Comparison of ENCODE assay signal across 9 cellular contexts in genomic region chr7:129187681-129188371, GRCh38. TPM values are rescaled to one million over a fixed set of nuclear protein-coding genes. Genes with fewer than 3 reads are reported as not detected.
DNase-seq lines count a peak whose midpoint lies in the region; ATAC-seq, FAIRE-seq and TF ChIP-seq lines count a peak whose summit lies in the region.
"Had no signal": no experiment of that assay in that cellular context is flagged by ENCODE, and none has a peak within 500 bp of the region (broad histone marks: within the 10 kb centered on the region; RNA-seq: fewer than 3 reads in every experiment).

No MANE protein-coding gene starts in this region.

- H3K36me3 ChIP-seq in BLaER1 treated with 17β-estradiol and CSF1 and Interleukin-3, amounts not matched to agents 10 nM and 100 nM = peaks cover 0 to 11% (median 0%) of the 10 kb centered on the region in 11 experiments; a peak in 3 of 22 replicates
- peaks cover 2% of the 10 kb centered on the region for H3K36me3 ChIP-seq in ectodermal cell (ENCODE audit: control insufficient read depth, insufficient read depth, low read length)

- peaks cover 17% of the 10 kb centered on the region for H3K27me3 Mint-ChIP-seq in IgD-negative memory B cell
- H3K27me3 Mint-ChIP-seq in nephron progenitor cell (ENCODE audit: low read depth, poor library complexity) = peaks cover 20% of the 10 kb centered on the region

- peak overlapping the region; percentile 74 to 89 (median 83) for H3K4me3 ChIP-seq in BLaER1 treated with 17β-estradiol and CSF1 and Interleukin-3, amounts not matched to agents 10 nM and 100 nM
- peak overlapping the region; percentile 91 for H3K4me3 ChIP-seq in ectodermal cell (ENCODE audit: insufficient read depth, low read depth, low read length)

- H3K4me1 Mint-ChIP-seq in IgD-negative memory B cell (peaks cover 0 to 18% (median 7%) of the 10 kb centered on the region in 3 donors), nephron progenitor cell (peaks cover 48% of the 10 kb centered on the region)

- DNase-seq in nephron progenitor cell = no peak
- DNase-seq in stimulated activated CD4-positive, alpha-beta T cell treated with anti-CD3 and anti-CD28 coated beads, Interleukin-4, amount 100 ng/mL, for 1 hour = no peak
- no peak for DNase-seq in activated CD4-positive, alpha-beta T cell treated with anti-CD3 and anti-CD28 coated beads, Interleukin-2, amount 50 U/mL, for 48 hours
- DNase-seq in GM12892 (ENCODE audit: insufficient read length) = no peak

- H3K9me3 Mint-ChIP-seq in IgD-negative memory B cell (no peaks in the 10 kb centered on the region), nephron progenitor cell (peaks cover 6% of the 10 kb centered on the region)

- peak overlapping the region; percentile 36 to 91 (median 62) for H3K4me3 Mint-ChIP-seq in IgD-negative memory B cell
- peak overlapping the region; percentile 81 for H3K4me3 Mint-ChIP-seq in nephron progenitor cell

- H3K9ac ChIP-seq in BLaER1 treated with 17β-estradiol and CSF1 and Interleukin-3, amounts not matched to agents 10 nM and 100 nM = peak overlapping the region; percentile 78 to 91 (median 83); a peak in 19 of 22 replicates

- no peak for TF ChIP-seq POLR2A in GM12892 (IDR thresholded peaks at IDR 0.05; ENCODE audit: low read depth, low read length)

- no peak for ATAC-seq in GM21619 (IDR thresholded peaks at IDR 0.05; ENCODE audit: unreplicated experiment)

- WGBS in ectodermal cell, 2 experiments = 18 to 20% methylated on average over 14 of the region's 14 CpGs

- H4K20me1 ChIP-seq in BLaER1 treated with 17β-estradiol and CSF1 and Interleukin-3, amounts not matched to agents 10 nM and 100 nM = peaks cover 0 to 19% (median 0%) of the 10 kb centered on the region in 11 experiments; a peak in 5 of 22 replicates

- H3K27me3 ChIP-seq in BLaER1 treated with 17β-estradiol and CSF1 and Interleukin-3, amounts not matched to agents 10 nM and 100 nM = peaks cover 21 to 41% (median 38%) of the 10 kb centered on the region in 11 experiments
- peaks cover 7% of the 10 kb centered on the region for H3K27me3 ChIP-seq in ectodermal cell (ENCODE audit: control insufficient read depth, insufficient read depth, low read length, poor library complexity, severe bottlenecking)

- no peak for FAIRE-seq in GM12892 (lab: Jason Lieb, UNC)
- FAIRE-seq: endometrium had no signal

- H3K27ac Mint-ChIP-seq in IgD-negative memory B cell = no peak overlapping the region
- peak overlapping the region; percentile 79 for H3K27ac Mint-ChIP-seq in nephron progenitor cell

- H3K4me1 ChIP-seq in BLaER1 treated with 17β-estradiol and CSF1 and Interleukin-3, amounts not matched to agents 10 nM and 100 nM = peaks cover 11 to 41% (median 27%) of the 10 kb centered on the region in 10 experiments; a peak in 19 of 20 replicates
- H3K4me1 ChIP-seq in ectodermal cell (ENCODE audit: control insufficient read depth, insufficient read depth, low read length) = peaks cover 5% of the 10 kb centered on the region

- TF ChIP-seq CTCF in nephron progenitor cell (IDR thresholded peaks at IDR 0.05) = no peak

- H3K4me2 ChIP-seq in BLaER1 treated with 17β-estradiol and CSF1 and Interleukin-3, amounts not matched to agents 10 nM and 100 nM = peak overlapping the region; percentile 93 to 99 (median 98)

- H3K27ac ChIP-seq in BLaER1 treated with 17β-estradiol and CSF1 and Interleukin-3, amounts not matched to agents 10 nM and 100 nM = peak overlapping the region in 2 of 11 experiments; percentile 76 to 77; a peak in 3 of 22 replicates
- H3K27ac ChIP-seq in ectodermal cell (ENCODE audit: insufficient read depth, low read depth, low read length, poor library complexity, severe bottlenecking) = no peak overlapping the region

- H3K9me3 ChIP-seq in BLaER1 treated with 17β-estradiol and CSF1 and Interleukin-3, amounts not matched to agents 10 nM and 100 nM (replicated peaks in 1 of 11) = no peaks in the 10 kb centered on the region
- no peaks in the 10 kb centered on the region for H3K9me3 ChIP-seq in ectodermal cell (ENCODE audit: control insufficient read depth, low read length)

- H3K36me3 Mint-ChIP-seq in IgD-negative memory B cell (no peaks in the 10 kb centered on the region), nephron progenitor cell (ENCODE audit: low read depth) (peaks cover 16% of the 10 kb centered on the region)

RNA-seq across cellular contexts. Expression of gene SMO, which starts 0.6 kb away (rescaled TPM):
- 0.36 TPM for polyA plus RNA-seq in IgD-negative memory B cell
- 115 TPM for polyA plus RNA-seq in ectodermal cell (2013, experiment 1 of 4)
- polyA plus RNA-seq in ectodermal cell (2013, experiment 2 of 4) = 122 TPM
- polyA plus RNA-seq in ectodermal cell (2013, experiment 3 of 4) = 92.1 TPM
- 101 TPM for polyA plus RNA-seq in ectodermal cell (2013, experiment 4 of 4)
- 4.5 TPM for polyA plus RNA-seq in GM12892 (2012; ENCODE audit: missing spikeins)

RNA-seq across cellular contexts. Expression of gene AHCYL2, which starts 37.0 kb away (rescaled TPM):
- 5.5 TPM for polyA plus RNA-seq in IgD-negative memory B cell
- polyA plus RNA-seq in ectodermal cell (2013, experiment 1 of 4) = 28.7 TPM
- 25.8 TPM for polyA plus RNA-seq in ectodermal cell (2013, experiment 2 of 4)
- polyA plus RNA-seq in ectodermal cell (2013, experiment 3 of 4) = 22.8 TPM
- 24.2 TPM for polyA plus RNA-seq in ectodermal cell (2013, experiment 4 of 4)
- 7.0 TPM for polyA plus RNA-seq in GM12892 (2012; ENCODE audit: missing spikeins)

RNA-seq across cellular contexts. Expression of gene TSPAN33, which starts 43.3 kb away (rescaled TPM):
- polyA plus RNA-seq in IgD-negative memory B cell = 55.0 TPM
- polyA plus RNA-seq in ectodermal cell (2013, experiment 1 of 4) = 33.7 TPM
- 38.3 TPM for polyA plus RNA-seq in ectodermal cell (2013, experiment 2 of 4)
- polyA plus RNA-seq in ectodermal cell (2013, experiment 3 of 4) = 25.4 TPM
- polyA plus RNA-seq in ectodermal cell (2013, experiment 4 of 4) = 29.2 TPM
- 147 TPM for polyA plus RNA-seq in GM12892 (2012; ENCODE audit: missing spikeins)
